ENCODE assay signal across 19 cellular contexts in the genomic region with DNA sequence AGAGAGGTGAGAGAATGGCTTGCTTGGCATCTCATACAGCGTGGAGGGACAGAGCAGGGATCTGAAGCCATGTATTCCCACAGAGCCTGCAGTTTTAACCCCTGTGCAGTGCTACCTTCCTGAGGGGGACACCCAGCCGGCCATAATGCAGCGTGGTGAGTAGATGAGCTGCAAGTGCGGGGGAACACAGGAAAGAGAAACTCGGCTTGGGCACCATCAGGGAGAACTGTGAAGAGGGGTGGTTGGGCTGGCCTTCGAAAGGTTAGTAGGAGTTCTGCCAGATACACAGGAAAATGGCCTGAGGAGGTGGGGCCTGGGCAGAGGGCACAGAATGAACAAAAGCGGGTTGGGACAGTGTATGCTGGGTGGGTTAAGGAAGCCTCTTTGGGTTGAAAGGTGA.
"Had no signal": no experiment of that assay in that cellular context is flagged by ENCODE, and none has a peak within 500 bp of the region (broad histone marks: within the 10 kb centered on the region; RNA-seq: fewer than 3 reads in every experiment).

No MANE protein-coding gene starts in this region.

- H3K4me3 ChIP-seq: lower lobe of right lung, prostate gland, spleen, tibial nerve had no signal

- H3K27ac Mint-ChIP-seq: activated CD4-positive, alpha-beta memory T cell treated with anti-CD3 and anti-CD28 coated beads for 36 hours; activated naive CD4-positive, alpha-beta T cell treated with anti-CD3 and anti-CD28 coated beads, Interleukin-2, amount 10 ng/mL, durations not matched to agents 7 days and 5 days; dendritic cell treated with granulocyte-macrophage colony-stimulating factor and Interleukin-4, amounts not matched to agents 40 ng/mL and 50 ng/mL, for 4 days; immature natural killer cell; natural killer cell had no signal

- H3K27ac ChIP-seq: prostate gland, spleen, tibial nerve had no signal

- H3K27me3 Mint-ChIP-seq: activated CD4-positive, alpha-beta memory T cell treated with anti-CD3 and anti-CD28 coated beads for 36 hours; activated naive CD4-positive, alpha-beta T cell treated with anti-CD3 and anti-CD28 coated beads, Interleukin-2, amount 10 ng/mL, durations not matched to agents 7 days and 5 days; dendritic cell treated with granulocyte-macrophage colony-stimulating factor and Interleukin-4, amounts not matched to agents 40 ng/mL and 50 ng/mL, for 4 days; stimulated activated naive CD8-positive, alpha-beta T cell treated with anti-CD3 and anti-CD28 coated beads, Interleukin-15, amount 100 ng/mL, for 72 hours had no signal

- H3K9me3 Mint-ChIP-seq: activated CD4-positive, alpha-beta memory T cell treated with anti-CD3 and anti-CD28 coated beads for 36 hours; activated naive CD4-positive, alpha-beta T cell treated with anti-CD3 and anti-CD28 coated beads, Interleukin-2, amount 10 ng/mL, durations not matched to agents 7 days and 5 days; dendritic cell treated with granulocyte-macrophage colony-stimulating factor and Interleukin-4, amounts not matched to agents 40 ng/mL and 50 ng/mL, for 4 days; immature natural killer cell; natural killer cell; stimulated activated naive CD8-positive, alpha-beta T cell treated with anti-CD3 and anti-CD28 coated beads, Interleukin-15, amount 100 ng/mL, for 72 hours had no signal

- H3K36me3 Mint-ChIP-seq: activated CD4-positive, alpha-beta memory T cell treated with anti-CD3 and anti-CD28 coated beads for 36 hours; activated naive CD4-positive, alpha-beta T cell treated with anti-CD3 and anti-CD28 coated beads, Interleukin-2, amount 10 ng/mL, durations not matched to agents 7 days and 5 days; immature natural killer cell; natural killer cell had no signal

- DNase-seq: activated CD4-positive, alpha-beta memory T cell treated with anti-CD3 and anti-CD28 coated beads for 36 hours; activated CD4-positive, alpha-beta T cell treated with anti-CD3 and anti-CD28 coated beads for 4 hours; activated CD4-positive, CD25-positive, alpha-beta regulatory T cell; activated effector memory CD4-positive, alpha-beta T cell treated with anti-CD3 and anti-CD28 coated beads, Interleukin-2, amount 50 U/mL, for 16 hours; activated naive CD4-positive, alpha-beta T cell treated with anti-CD3 and anti-CD28 coated beads, Interleukin-2, amount 10 ng/mL, durations not matched to agents 7 days and 5 days; activated T-cell treated with anti-CD3 and anti-CD28 coated beads, Interleukin-2, amount 50 U/mL, for 48 hours; amygdala; effector CD4-positive, alpha-beta T cell; foreskin melanocyte; immature natural killer cell; lower lobe of right lung; natural killer cell; spleen; stimulated activated CD4-positive, alpha-beta T cell treated with anti-CD3 and anti-CD28 coated beads, Interleukin-4, amount 100 ng/mL, for 24 hours; stimulated activated naive CD8-positive, alpha-beta T cell treated with anti-CD3 and anti-CD28 coated beads, Interleukin-15, amount 100 ng/mL, for 72 hours; T-helper 9 cell had no signal

- ATAC-seq: natural killer cell; stimulated activated naive CD8-positive, alpha-beta T cell treated with anti-CD3 and anti-CD28 coated beads, Interleukin-15, amount 100 ng/mL, for 72 hours had no signal

- H3K9me3 ChIP-seq: lower lobe of right lung, prostate gland, spleen, tibial nerve had no signal

- H3K4me1 Mint-ChIP-seq: activated naive CD4-positive, alpha-beta T cell treated with anti-CD3 and anti-CD28 coated beads, Interleukin-2, amount 10 ng/mL, durations not matched to agents 7 days and 5 days had no signal

- H3K36me3 ChIP-seq: lower lobe of right lung, prostate gland had no signal

- H3K4me3 Mint-ChIP-seq: activated CD4-positive, alpha-beta memory T cell treated with anti-CD3 and anti-CD28 coated beads for 36 hours; activated naive CD4-positive, alpha-beta T cell treated with anti-CD3 and anti-CD28 coated beads, Interleukin-2, amount 10 ng/mL, durations not matched to agents 7 days and 5 days; dendritic cell treated with granulocyte-macrophage colony-stimulating factor and Interleukin-4, amounts not matched to agents 40 ng/mL and 50 ng/mL, for 4 days; immature natural killer cell; natural killer cell; stimulated activated naive CD8-positive, alpha-beta T cell treated with anti-CD3 and anti-CD28 coated beads, Interleukin-15, amount 100 ng/mL, for 72 hours had no signal

- H3K27me3 ChIP-seq: spleen, tibial nerve had no signal

- H3K4me1 ChIP-seq: prostate gland had no signal
